Comparison of ENCODE assay signal across 1 cellular context in genomic region chr6:143222758-143223334, GRCh38.
TF ChIP-seq lines count a peak whose summit lies in the region.

No MANE protein-coding gene starts in this region.

TF ChIP-seq in IMR-90, 13 proteins besides CTCF, POLR2A, EP300 and RAD21 (continued from another document):
- TF ChIP-seq RCOR1 (IDR thresholded peaks at IDR 0.05; ENCODE audit: insufficient replicate concordance, low read length) (no peak), CHD1 (IDR thresholded peaks at IDR 0.05; ENCODE audit: low read depth, low read length) (no peak), FOS (IDR thresholded peaks at IDR 0.05; ENCODE audit: low read depth, low read length) (no peak), MAZ (IDR thresholded peaks at IDR 0.05; ENCODE audit: borderline replicate concordance, low read depth, low read length) (no peak), NFE2L2 (IDR thresholded peaks at IDR 0.05; ENCODE audit: low read depth, low read length) (no peak), MAFK (IDR thresholded peaks at IDR 0.05; ENCODE audit: low read depth, low read length) (no peak), RFX5 (IDR thresholded peaks at IDR 0.05; ENCODE audit: low read depth, low read length) (no peak), CEBPB (IDR thresholded peaks at IDR 0.05; ENCODE audit: low read depth, low read length) (no peak)
